In genomic region chr17:3695129-3695722, GRCh38 we compare ENCODE assay signal across 8 cellular contexts. TPM values are rescaled to one million over a fixed set of nuclear protein-coding genes. Genes with fewer than 3 reads are reported as not detected.
DNase-seq lines count a peak whose midpoint lies in the region; TF ChIP-seq lines count a peak whose summit lies in the region.

No MANE protein-coding gene starts in this region.

- in situ Hi-C loops in G401 (cut with HindIII; ENCODE audit: low sequenced_read_pairs), result no loop called here

- H4K20me1 ChIP-seq in OCI-LY1 (ENCODE audit: insufficient read depth, low read length), result no peaks in the 10 kb centered on the region

- H3K27me3 ChIP-seq in OCI-LY1 (ENCODE audit: insufficient read depth, low read length), result no peaks in the 10 kb centered on the region; the same call in 1 of the 2 replicates
- peaks cover 0 to 6% of the 10 kb centered on the region in 2 donors for H3K27me3 ChIP-seq in esophagus (ENCODE audit: control insufficient read depth in 1 of 2, insufficient read depth in 2 of 2, low read length in 2 of 2)
- H3K27me3 ChIP-seq in neutrophil, result peaks cover 62% of the 10 kb centered on the region

- peak; percentile 24 for DNase-seq in G401 (ENCODE audit: low spot score)
- no peak for DNase-seq in NCI-H446 treated with DMSO at 0.1 percent for 48 hours (lab: John Stamatoyannopoulos, UW)
- no peak for DNase-seq in SW 1271 (lab: John Stamatoyannopoulos, UW)
- DNase-seq in D341Med (ENCODE audit: low spot score), result no peak
- no peak for DNase-seq in stimulated activated CD4-positive, alpha-beta T cell treated with anti-CD3 and anti-CD28 coated beads, Interleukin-4, amount 100 ng/mL, for 24 hours

- H2AFZ ChIP-seq in OCI-LY1 (ENCODE audit: low read length), result no peak overlapping the region

- 8 to 13% methylated on average over 16 to 17 of the region's 17 CpGs for WGBS in esophagus, 2 donors

- H3K9me3 ChIP-seq in OCI-LY1 (ENCODE audit: low read length), result no peaks in the 10 kb centered on the region
- peaks cover 0 to 8% of the 10 kb centered on the region in 2 donors for H3K9me3 ChIP-seq in esophagus (ENCODE audit: control insufficient read depth in 2 of 2, insufficient read depth in 1 of 2, low read depth in 1 of 2, low read length in 1 of 2)
- no peaks in the 10 kb centered on the region for H3K9me3 ChIP-seq in neutrophil

- H3K79me2 ChIP-seq in OCI-LY1 (ENCODE audit: insufficient read depth, low read length), result peaks cover 7% of the 10 kb centered on the region; the same call in 1 of the 2 replicates

- peak overlapping the region; percentile 76 for H3K4me2 ChIP-seq in OCI-LY1 (ENCODE audit: low read length)

- peak overlapping the region; percentile 52 for H3K27ac ChIP-seq in OCI-LY1 (ENCODE audit: low read depth, low read length, poor library complexity, severe bottlenecking)
- no peak overlapping the region for H3K27ac ChIP-seq in esophagus (ENCODE audit: low read depth in 2 of 2, low read length in 1 of 2)
- no peak overlapping the region for H3K27ac ChIP-seq in neutrophil

- peak overlapping the region; percentile 73 for H3K9ac ChIP-seq in OCI-LY1 (ENCODE audit: low read length)

- peaks cover 40% of the 10 kb centered on the region for H3K4me1 ChIP-seq in OCI-LY1 (ENCODE audit: insufficient read depth, low read length, severe bottlenecking)
- peaks cover 13% of the 10 kb centered on the region in 2 donors for H3K4me1 ChIP-seq in esophagus (ENCODE audit: control insufficient read depth in 2 of 2, insufficient read depth in 2 of 2, low read length in 1 of 2)
- peaks cover 14 to 17% of the 10 kb centered on the region in 2 experiments for H3K4me1 ChIP-seq in neutrophil (ENCODE audit: control insufficient read depth in 1 of 2, insufficient read depth in 1 of 2, low read depth in 1 of 2, low read length in 1 of 2)

- no peak for TF ChIP-seq CTCF in OCI-LY1 (IDR thresholded peaks at IDR 0.05; ENCODE audit: low read length)
- no peak for TF ChIP-seq CTCF in neutrophil (IDR thresholded peaks at IDR 0.05)

- no peaks in the 10 kb centered on the region for H3K9me2 ChIP-seq in OCI-LY1 (ENCODE audit: low read depth, low read length)

- peak overlapping the region; percentile 70 for H3K4me3 ChIP-seq in OCI-LY1 (ENCODE audit: low read depth, low read length, poor library complexity, severe bottlenecking)
- H3K4me3 ChIP-seq in esophagus (ENCODE audit: low read depth in 1 of 2, low read length in 2 of 2), result peak overlapping the region; percentile 36 to 55
- H3K4me3 ChIP-seq in neutrophil (ENCODE audit: low read depth in 1 of 2, low read length in 1 of 2), result peak overlapping the region; percentile 61 to 68

- H3F3A ChIP-seq in OCI-LY1 (ENCODE audit: insufficient read depth, low read length), result no peaks in the 10 kb centered on the region

- H3K36me3 ChIP-seq in OCI-LY1 (ENCODE audit: insufficient read depth, low read length) (no peaks in the 10 kb centered on the region; the same call in 1 of the 2 replicates), esophagus (ENCODE audit: control insufficient read depth in 2 of 2, insufficient read depth in 2 of 2, low read length in 1 of 2) (no peaks in the 10 kb centered on the region), neutrophil (no peaks in the 10 kb centered on the region)

RNA-seq across cellular contexts. Expression of gene P2RX5, which starts 0.7 kb away (rescaled TPM):
- total RNA-seq in G401 (2014; rRNA removed; shearing (Covaris generic)), result 1.0 and 12.9 TPM in 2 replicates
- 1 to 10 TPM in 1 of 2 donors, under 1 TPM in 1; 0.36 to 1.8 TPM for polyA plus RNA-seq in esophagus

RNA-seq across cellular contexts. Expression of gene EMC6, which starts 26.6 kb away (rescaled TPM):
- 101 and 105 TPM in 2 replicates for total RNA-seq in G401 (2014; rRNA removed; shearing (Covaris generic))
- polyA plus RNA-seq in esophagus, result 10 to 100 TPM; 50.6 to 73.3 TPM

RNA-seq across cellular contexts. Expression of gene TAX1BP3, which starts 26.8 kb away (rescaled TPM):
- 111 and 146 TPM in 2 replicates for total RNA-seq in G401 (2014; rRNA removed; shearing (Covaris generic))
- polyA plus RNA-seq in esophagus, result 100 to 1,000 TPM; 158 to 248 TPM

RNA-seq across cellular contexts. Expression of gene HASPIN, which starts 28.5 kb away (rescaled TPM):
- 11.7 and 20.9 TPM in 2 replicates for total RNA-seq in G401 (2014; rRNA removed; shearing (Covaris generic))
- polyA plus RNA-seq in esophagus, result 1 to 10 TPM in 1 of 2 donors, under 1 TPM in 1; 0.41 to 1.3 TPM

RNA-seq across cellular contexts. Expression of gene CTNS, which starts 58.7 kb away (rescaled TPM):
- 22.2 and 28.2 TPM in 2 replicates for total RNA-seq in G401 (2014; rRNA removed; shearing (Covaris generic))
- 1 to 10 TPM; 3.6 to 4.1 TPM for polyA plus RNA-seq in esophagus
